Comparison of ENCODE assay signal across 11 cellular contexts in the genomic region with DNA sequence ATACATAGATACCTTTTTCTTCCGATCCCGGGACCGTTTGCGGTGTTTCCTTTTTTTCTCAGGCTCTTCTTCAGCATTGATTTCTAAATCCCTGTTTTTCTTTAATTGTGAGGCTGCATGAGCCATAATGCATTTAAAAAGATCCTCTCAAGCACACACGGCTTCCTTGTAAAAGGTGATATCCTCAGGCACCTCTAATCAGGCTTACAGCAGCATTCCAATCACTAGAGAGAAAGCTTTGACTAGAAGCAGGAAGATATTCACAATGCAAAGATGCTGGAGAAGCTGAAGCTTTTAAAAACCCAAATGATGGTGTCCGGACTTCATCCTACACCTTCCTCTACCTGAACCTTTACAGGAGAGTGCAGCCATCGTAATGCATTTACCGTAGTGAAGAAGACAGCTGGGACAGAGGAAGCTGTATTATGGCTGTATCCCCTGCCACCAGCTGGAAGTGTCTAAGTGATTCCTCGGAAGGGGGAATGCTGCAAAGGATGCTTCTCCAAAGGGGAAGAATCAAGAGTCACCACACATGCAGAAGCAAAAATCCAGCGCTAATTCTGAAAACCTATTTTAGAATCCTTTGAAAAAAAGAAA. TPM values are rescaled to one million over a fixed set of nuclear protein-coding genes. Genes with fewer than 3 reads are reported as not detected.
DNase-seq lines count a peak whose midpoint lies in the region; ATAC-seq, FAIRE-seq and TF ChIP-seq lines count a peak whose summit lies in the region.
"Had no signal": no experiment of that assay in that cellular context is flagged by ENCODE, and none has a peak within 500 bp of the region (broad histone marks: within the 10 kb centered on the region; RNA-seq: fewer than 3 reads in every experiment).

Gene ANK3 (minus strand): TSS at position 463 of the 597 bp plus-strand sequence. CDS start 337 bp downstream, at position 126.

- peak within 1 kb of the TSS in 1 of 4 donors; percentile 12 for H3K27ac ChIP-seq in sigmoid colon
- H3K27ac ChIP-seq: parathyroid adenoma had no signal

- TF ChIP-seq EP300 in sigmoid colon (IDR thresholded peaks at IDR 0.05): no peak

- TF ChIP-seq CTCF in sigmoid colon (IDR thresholded peaks at IDR 0.05): no peak

- H3K4me1 ChIP-seq in sigmoid colon: peaks cover 0 to 9% (median 8%) of the 10 kb centered on the region in 4 donors

- H3K27me3 Mint-ChIP-seq in activated CD4-positive, alpha-beta memory T cell treated with anti-CD3 and anti-CD28 coated beads for 36 hours: no peaks in the 10 kb centered on the region

- H3K4me1 Mint-ChIP-seq in activated CD4-positive, alpha-beta memory T cell treated with anti-CD3 and anti-CD28 coated beads for 36 hours (ENCODE audit: low read depth): peaks cover 11% of the 10 kb centered on the region

- H3K4me3 Mint-ChIP-seq in activated CD4-positive, alpha-beta memory T cell treated with anti-CD3 and anti-CD28 coated beads for 36 hours: no peak within 1 kb of the TSS

- no peak for FAIRE-seq in RCC 7860 (lab: Jason Lieb, UNC)
- FAIRE-seq: endometrium had no signal

- no peak within 1 kb of the TSS for H3K4me3 ChIP-seq in sigmoid colon

- H3K9me3 ChIP-seq in sigmoid colon: no peaks in the 10 kb centered on the region

- no peak for ATAC-seq in GM18867 (IDR thresholded peaks at IDR 0.05; ENCODE audit: unreplicated experiment)
- no peak for ATAC-seq in HG02885 (IDR thresholded peaks at IDR 0.05; ENCODE audit: poor library complexity, unreplicated experiment)

- POLR2A ChIA-PET in activated CD4-positive, alpha-beta memory T cell treated with anti-CD3 and anti-CD28 coated beads for 36 hours (lab: Charles Lee): no interaction called here

- TF ChIP-seq POLR2A in sigmoid colon (IDR thresholded peaks at IDR 0.05): no peak

- H3K36me3 ChIP-seq in sigmoid colon: no peaks in the 10 kb centered on the region

- no peak for DNase-seq in H4 (ENCODE audit: low spot score)
- DNase-seq in activated CD4-positive, alpha-beta memory T cell treated with anti-CD3 and anti-CD28 coated beads for 36 hours: no peak
- DNase-seq in inferior parietal cortex (ENCODE audit: extremely low spot score): peak; percentile 77
- DNase-seq in sigmoid colon: no peak
- no peak for DNase-seq in activated effector memory CD4-positive, alpha-beta T cell treated with Interleukin-2 at 50 U/mL for 16 hours
- no peak for DNase-seq in RCC 7860 (ENCODE audit: low spot score)
- DNase-seq: activated CD8-positive, alpha-beta memory T cell treated with anti-CD3 and anti-CD28 coated beads for 24 hours had no signal

- intact Hi-C loops in activated CD4-positive, alpha-beta memory T cell treated with anti-CD3 and anti-CD28 coated beads for 36 hours (cut with micrococcal nuclease): no loop called here
- intact Hi-C loops in sigmoid colon (cut with DNase I): no loop called here

- CTCF ChIA-PET in activated CD4-positive, alpha-beta memory T cell treated with anti-CD3 and anti-CD28 coated beads for 36 hours (lab: Charles Lee): no interaction called here

- H3K36me3 Mint-ChIP-seq in activated CD4-positive, alpha-beta memory T cell treated with anti-CD3 and anti-CD28 coated beads for 36 hours: no peaks in the 10 kb centered on the region

- WGBS in sigmoid colon, 2 donors: 90% methylated on average over 10 of the region's 10 CpGs

- no peaks in the 10 kb centered on the region for H3K9me3 Mint-ChIP-seq in activated CD4-positive, alpha-beta memory T cell treated with anti-CD3 and anti-CD28 coated beads for 36 hours

- no peaks in the 10 kb centered on the region for H3K27me3 ChIP-seq in sigmoid colon

- H3K27ac Mint-ChIP-seq in activated CD4-positive, alpha-beta memory T cell treated with anti-CD3 and anti-CD28 coated beads for 36 hours: no peak within 1 kb of the TSS

RNA-seq across cellular contexts. Expression of gene ANK3, which starts in this region (rescaled TPM):
- 9.1 and 10.2 TPM in 2 replicates for total RNA-seq in H4 (2014; rRNA removed; shearing (Covaris generic))
- 10 to 100 TPM; 18.5 to 21.2 TPM for total RNA-seq in activated CD4-positive, alpha-beta memory T cell treated with anti-CD3 and anti-CD28 coated beads for 36 hours
- 10 to 100 TPM; 42.5 to 86.7 (median 61.0) TPM for total RNA-seq in sigmoid colon
- polyA plus RNA-seq in sigmoid colon: 10 to 100 TPM; 10.8 to 29.4 (median 23.6) TPM
